In the genomic region with DNA sequence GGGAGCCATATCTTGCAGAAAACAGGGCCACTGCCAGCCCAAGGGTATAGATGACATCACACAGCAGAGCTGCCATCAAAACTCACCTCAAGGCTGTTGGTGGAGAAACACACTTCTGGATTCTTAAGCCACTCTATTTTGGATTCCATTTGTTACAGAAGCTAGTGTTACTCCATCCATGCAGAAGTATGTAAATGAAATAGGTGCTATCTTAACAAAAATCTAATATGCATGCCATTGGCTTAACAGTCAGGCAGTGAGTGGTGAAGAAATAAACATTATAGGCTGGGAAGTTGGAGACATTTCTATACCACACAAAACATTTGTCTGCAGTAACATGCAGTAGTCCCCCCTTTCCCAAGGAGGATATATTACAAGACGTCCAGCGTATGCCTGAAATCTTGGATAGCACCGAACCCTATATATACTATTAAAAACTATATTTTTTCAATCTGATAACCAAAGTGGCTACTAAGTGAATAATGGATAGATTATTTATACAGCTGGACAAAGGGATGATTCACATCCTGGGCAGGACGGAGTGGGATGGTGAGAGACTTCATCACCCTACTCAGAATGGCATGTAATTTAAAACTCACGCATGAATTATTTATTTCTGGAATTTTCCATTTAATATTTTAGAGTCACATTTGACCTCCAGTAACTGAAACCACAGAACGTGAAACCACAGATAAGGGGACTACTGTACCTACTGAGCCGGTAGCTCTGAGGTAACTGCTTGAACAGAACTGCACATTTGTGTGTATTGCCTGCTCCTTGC, we compare ENCODE assay signal across 1 cellular context.
A peak's percentile ranks its signal among the peaks of the same experiment; 100 is the strongest.
TF ChIP-seq lines count a peak whose summit lies in the region.

No MANE protein-coding gene starts in this region.

TF ChIP-seq in IMR-90, 13 proteins besides CTCF, POLR2A, EP300 and RAD21 (continued from another document):
- TF ChIP-seq FOS (IDR thresholded peaks at IDR 0.05; ENCODE audit: low read depth, low read length) (peak; percentile 82), MAFK (IDR thresholded peaks at IDR 0.05; ENCODE audit: low read depth, low read length) (no peak), BHLHE40 (IDR thresholded peaks at IDR 0.05; ENCODE audit: low read depth, low read length) (peak; percentile 99), MAZ (IDR thresholded peaks at IDR 0.05; ENCODE audit: borderline replicate concordance, low read depth, low read length) (no peak)
